ENCODE assay signal across 11 cellular contexts in the genomic region with DNA sequence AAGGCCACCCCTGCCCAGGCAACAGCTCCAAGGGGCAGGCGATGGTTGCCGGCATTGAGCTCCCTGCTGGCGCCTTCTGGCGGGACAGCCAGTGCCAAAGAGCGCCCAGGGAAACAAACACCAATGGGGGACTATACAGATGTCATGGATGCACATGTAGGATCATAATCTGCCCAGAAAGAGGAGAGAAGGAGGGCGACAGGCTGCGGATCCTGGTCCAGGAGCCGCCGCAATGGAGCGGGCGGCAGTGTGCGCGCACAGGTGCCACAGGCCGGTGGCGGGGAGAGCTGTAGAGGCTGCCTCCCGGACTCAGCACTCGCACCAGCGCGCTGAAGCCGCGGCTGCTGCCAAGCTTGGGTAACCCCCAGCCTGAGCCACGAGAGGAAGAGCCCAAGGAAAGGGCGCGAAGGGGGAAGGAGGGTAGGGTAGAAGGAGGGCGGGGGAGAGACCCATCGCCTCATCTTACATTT. TPM values are rescaled to one million over a fixed set of nuclear protein-coding genes. Genes with fewer than 3 reads are reported as not detected.
DNase-seq lines count a peak whose midpoint lies in the region; ATAC-seq and TF ChIP-seq lines count a peak whose summit lies in the region.
"Had no signal": no experiment of that assay in that cellular context is flagged by ENCODE, and none has a peak within 500 bp of the region (broad histone marks: within the 10 kb centered on the region; RNA-seq: fewer than 3 reads in every experiment).

No MANE protein-coding gene starts in this region.

- TF ChIP-seq CTCF in endodermal cell (conservative IDR thresholded peaks at IDR 0.05), result peak; percentile 47

- no peak for ATAC-seq in stimulated activated naive B cell treated with anti-CD40 and anti-IgM and Interleukin-4, amounts not matched to agents 10 μg/mL and 1 μg/mL and 100 μg/mL, for 72 hours (replicated peaks)
- no peak for ATAC-seq in HG03354 (IDR thresholded peaks at IDR 0.05; ENCODE audit: poor library complexity, severe bottlenecking, unreplicated experiment)

- H3K4me3 Mint-ChIP-seq in endodermal cell (peak overlapping the region; percentile 68), immature natural killer cell (no peak overlapping the region)
- H3K4me3 Mint-ChIP-seq in stimulated activated naive B cell treated with anti-CD40 and anti-IgM and Interleukin-4, amounts not matched to agents 10 μg/mL and 1 μg/mL and 100 μg/mL, for 72 hours, result no peak overlapping the region
- H3K4me3 Mint-ChIP-seq in activated CD4-positive, alpha-beta T cell treated with anti-CD3 and anti-CD28 coated beads, Interleukin-2, amount 10 ng/mL, durations not matched to agents 7 days and 5 days, result no peak overlapping the region

- H3K27ac ChIP-seq in endodermal cell (ENCODE audit: low read depth, low read length), result peak overlapping the region; percentile 45
- H3K27ac ChIP-seq: HL-60, right lobe of liver, SJCRH30 had no signal

- H3K27me3 ChIP-seq in endodermal cell (ENCODE audit: control insufficient read depth, insufficient read depth, low read length, poor library complexity, severe bottlenecking), result peaks cover 18% of the 10 kb centered on the region
- H3K27me3 ChIP-seq: right lobe of liver, SJCRH30 had no signal

- no peaks in the 10 kb centered on the region for H3K4me1 ChIP-seq in endodermal cell (ENCODE audit: control insufficient read depth, insufficient read depth, low read length)
- H3K4me1 ChIP-seq: right lobe of liver, SJCRH30 had no signal

- H3K36me3 ChIP-seq in endodermal cell (ENCODE audit: control insufficient read depth, insufficient read depth, low read length), result no peaks in the 10 kb centered on the region
- H3K36me3 ChIP-seq: right lobe of liver, SJCRH30 had no signal

- H3K27me3 Mint-ChIP-seq in endodermal cell (ENCODE audit: insufficient read depth) (peaks cover 47% of the 10 kb centered on the region), immature natural killer cell (ENCODE audit: low read depth in 3 of 3) (peaks cover 0 to 7% (median 0%) of the 10 kb centered on the region in 3 donors)
- peaks cover 17 to 30% of the 10 kb centered on the region in 2 donors for H3K27me3 Mint-ChIP-seq in stimulated activated naive B cell treated with anti-CD40 and anti-IgM and Interleukin-4, amounts not matched to agents 10 μg/mL and 1 μg/mL and 100 μg/mL, for 72 hours
- H3K27me3 Mint-ChIP-seq in activated CD4-positive, alpha-beta T cell treated with anti-CD3 and anti-CD28 coated beads, Interleukin-2, amount 10 ng/mL, durations not matched to agents 7 days and 5 days, result peaks cover 22% of the 10 kb centered on the region

- H3K9ac ChIP-seq in endodermal cell (ENCODE audit: extremely low read depth, low read length, poor library complexity, severe bottlenecking), result peak overlapping the region; percentile 41

- CTCF ChIA-PET in activated CD4-positive, alpha-beta T cell treated with anti-CD3 and anti-CD28 coated beads, Interleukin-2, amount 10 ng/mL, durations not matched to agents 7 days and 5 days (lab: Charles Lee), result no interaction called here

- H3K36me3 Mint-ChIP-seq in endodermal cell (ENCODE audit: low read depth) (no peaks in the 10 kb centered on the region), immature natural killer cell (no peaks in the 10 kb centered on the region)
- H3K36me3 Mint-ChIP-seq in stimulated activated naive B cell treated with anti-CD40 and anti-IgM and Interleukin-4, amounts not matched to agents 10 μg/mL and 1 μg/mL and 100 μg/mL, for 72 hours, result peaks cover 0 to 4% of the 10 kb centered on the region in 2 donors
- H3K36me3 Mint-ChIP-seq in activated CD4-positive, alpha-beta T cell treated with anti-CD3 and anti-CD28 coated beads, Interleukin-2, amount 10 ng/mL, durations not matched to agents 7 days and 5 days (ENCODE audit: low read depth), result no peaks in the 10 kb centered on the region

- H3K9me3 ChIP-seq in endodermal cell (ENCODE audit: control insufficient read depth, low read length), result no peaks in the 10 kb centered on the region
- H3K9me3 ChIP-seq: right lobe of liver, SJCRH30 had no signal

- POLR2A ChIA-PET in activated CD4-positive, alpha-beta T cell treated with anti-CD3 and anti-CD28 coated beads, Interleukin-2, amount 10 ng/mL, durations not matched to agents 7 days and 5 days (lab: Charles Lee), result no interaction called here

- DNase-seq in Daoy (ENCODE audit: low read depth) (peak; percentile 9), NCI-H2227 (lab: John Stamatoyannopoulos, UW; ENCODE audit: unreplicated experiment) (peak; percentile 84), endodermal cell (peak; percentile 91), occipital lobe (lab: John Stamatoyannopoulos, UW) (peak; percentile 90), immature natural killer cell (no peak)
- DNase-seq in stimulated activated naive B cell treated with anti-CD40 and anti-IgM and Interleukin-4, amounts not matched to agents 10 μg/mL and 1 μg/mL and 100 μg/mL, for 72 hours, result no peak
- no peak for DNase-seq in activated CD4-positive, alpha-beta T cell treated with anti-CD3 and anti-CD28 coated beads, Interleukin-2, amount 10 ng/mL, durations not matched to agents 7 days and 5 days
- DNase-seq: SJCRH30 had no signal

- H3K4me1 Mint-ChIP-seq in endodermal cell (peaks cover 15% of the 10 kb centered on the region), immature natural killer cell (no peaks in the 10 kb centered on the region)
- H3K4me1 Mint-ChIP-seq in stimulated activated naive B cell treated with anti-CD40 and anti-IgM and Interleukin-4, amounts not matched to agents 10 μg/mL and 1 μg/mL and 100 μg/mL, for 72 hours, result no peaks in the 10 kb centered on the region
- H3K4me1 Mint-ChIP-seq in activated CD4-positive, alpha-beta T cell treated with anti-CD3 and anti-CD28 coated beads, Interleukin-2, amount 10 ng/mL, durations not matched to agents 7 days and 5 days, result no peaks in the 10 kb centered on the region

- 0 to 1% methylated on average over 12 to 24 of the region's 26 CpGs for WGBS in endodermal cell (ENCODE audit: insufficient coverage in 1 of 2, insufficient read length in 1 of 2), 2 experiments

- H3K4me3 ChIP-seq in endodermal cell (ENCODE audit: low read length), result peak overlapping the region; percentile 88
- H3K4me3 ChIP-seq: right lobe of liver, SJCRH30 had no signal

- H3K9me3 Mint-ChIP-seq in endodermal cell (no peaks in the 10 kb centered on the region), immature natural killer cell (peaks cover 0 to 11% (median 5%) of the 10 kb centered on the region in 6 donors)
- peaks cover 2 to 4% of the 10 kb centered on the region in 2 donors for H3K9me3 Mint-ChIP-seq in stimulated activated naive B cell treated with anti-CD40 and anti-IgM and Interleukin-4, amounts not matched to agents 10 μg/mL and 1 μg/mL and 100 μg/mL, for 72 hours
- no peaks in the 10 kb centered on the region for H3K9me3 Mint-ChIP-seq in activated CD4-positive, alpha-beta T cell treated with anti-CD3 and anti-CD28 coated beads, Interleukin-2, amount 10 ng/mL, durations not matched to agents 7 days and 5 days

- no peak overlapping the region for H3K27ac Mint-ChIP-seq in endodermal cell
- H3K27ac Mint-ChIP-seq in stimulated activated naive B cell treated with anti-CD40 and anti-IgM and Interleukin-4, amounts not matched to agents 10 μg/mL and 1 μg/mL and 100 μg/mL, for 72 hours, result no peak overlapping the region
- no peak overlapping the region for H3K27ac Mint-ChIP-seq in activated CD4-positive, alpha-beta T cell treated with anti-CD3 and anti-CD28 coated beads, Interleukin-2, amount 10 ng/mL, durations not matched to agents 7 days and 5 days
- no peak overlapping the region for H3K27ac Mint-ChIP-seq in immature natural killer cell

RNA-seq across cellular contexts. Expression of a gene that starts 0.4 kb away (rescaled TPM):
- under 0.01 and 0.03 TPM in 2 replicates for total RNA-seq in Daoy (2014; rRNA removed; shearing (Covaris generic))
- total RNA-seq in endodermal cell (1 to 10 TPM; 1.5 to 4.3 TPM), occipital lobe (97.0 TPM)
- 1.9 TPM for polyA plus RNA-seq in endodermal cell (2013, experiment 1 of 2)
- 2.3 TPM for polyA plus RNA-seq in endodermal cell (2013, experiment 2 of 2)
- total RNA-seq in activated CD4-positive, alpha-beta T cell treated with anti-CD3 and anti-CD28 coated beads, Interleukin-2, amount 10 ng/mL, durations not matched to agents 7 days and 5 days, result not detected
- polyA plus RNA-seq in immature natural killer cell, result not detected
- total RNA-seq: right lobe of liver, SJCRH30 had no signal

Comparison
In these comparisons a context has a peak if more than half of its experiments do, and no peak if none do; other contexts are left out.
1. DNase-seq: peak in Daoy (single experiment), NCI-H2227 (single experiment), endodermal cell (single experiment) and occipital lobe (single experiment); none in stimulated activated naive B cell treated with anti-CD40 and anti-IgM and Interleukin-4, amounts not matched to agents 10 μg/mL and 1 μg/mL and 100 μg/mL, for 72 hours (single experiment), activated CD4-positive, alpha-beta T cell treated with anti-CD3 and anti-CD28 coated beads, Interleukin-2, amount 10 ng/mL, durations not matched to agents 7 days and 5 days (single experiment) and immature natural killer cell (0 of 3).
2. RNA of a gene that starts 0.4 kb away (total RNA-seq): 97.0 TPM in occipital lobe (single experiment); 1.5 to 4.3 TPM in endodermal cell, under 0.01 to 0.03 TPM in Daoy and not detected in activated CD4-positive, alpha-beta T cell treated with anti-CD3 and anti-CD28 coated beads, Interleukin-2, amount 10 ng/mL, durations not matched to agents 7 days and 5 days; every median in the first group is over 10 times any median in the second.